In the genomic region with DNA sequence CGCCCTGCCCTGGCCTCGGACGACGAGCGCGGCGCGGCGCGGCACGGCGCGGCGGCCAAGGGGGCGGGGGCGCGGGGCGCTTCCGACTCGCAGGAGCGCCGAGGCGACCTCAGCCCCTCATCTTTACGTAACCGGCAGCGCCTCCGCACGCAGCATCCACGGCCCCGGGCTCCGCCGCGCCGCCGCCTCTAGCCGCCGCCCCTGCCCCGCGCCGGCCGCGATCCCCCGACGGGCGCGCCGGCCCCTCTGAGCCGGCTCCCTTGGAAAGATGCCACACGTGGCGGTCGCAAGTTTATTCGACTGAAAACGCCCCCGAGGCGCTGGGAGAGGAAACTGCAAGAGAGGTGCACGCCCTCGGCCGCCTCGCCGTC, we compare ENCODE assay signal across 8 cellular contexts. TPM values are rescaled to one million over a fixed set of nuclear protein-coding genes. Genes with fewer than 3 reads are reported as not detected.
DNase-seq lines count a peak whose midpoint lies in the region; ATAC-seq and TF ChIP-seq lines count a peak whose summit lies in the region.

No MANE protein-coding gene starts in this region.

- TF ChIP-seq CTCF in glutamatergic neuron (IDR thresholded peaks at IDR 0.05; ENCODE audit: partially characterized antibody, unreplicated experiment): no peak

- H3K36me3 Mint-ChIP-seq in activated T-cell treated with anti-CD3 and anti-CD28 coated beads, Interleukin-2, amount 50 U/mL, for 72 hours (ENCODE audit: insufficient read depth in 2 of 2): peaks cover 3 to 8% of the 10 kb centered on the region in 2 donors
- no peaks in the 10 kb centered on the region for H3K36me3 Mint-ChIP-seq in glutamatergic neuron (ENCODE audit: unreplicated experiment)

- no peaks in the 10 kb centered on the region for H3K9me3 Mint-ChIP-seq in activated T-cell treated with anti-CD3 and anti-CD28 coated beads, Interleukin-2, amount 50 U/mL, for 72 hours
- peaks cover 1% of the 10 kb centered on the region for H3K9me3 Mint-ChIP-seq in glutamatergic neuron (ENCODE audit: unreplicated experiment)

- H3K9me3 ChIP-seq in HUES64 (ENCODE audit: insufficient read depth, low read depth, low read length): no peaks in the 10 kb centered on the region

- H3K27me3 ChIP-seq in HUES64 (ENCODE audit: insufficient read depth, low read length): peaks cover 69% of the 10 kb centered on the region

- no peaks in the 10 kb centered on the region for H3K27me3 Mint-ChIP-seq in activated T-cell treated with anti-CD3 and anti-CD28 coated beads, Interleukin-2, amount 50 U/mL, for 72 hours (ENCODE audit: low read depth)
- peaks cover 16% of the 10 kb centered on the region for H3K27me3 Mint-ChIP-seq in glutamatergic neuron (ENCODE audit: unreplicated experiment)

- H3K4me3 Mint-ChIP-seq in activated T-cell treated with anti-CD3 and anti-CD28 coated beads, Interleukin-2, amount 50 U/mL, for 72 hours: peak overlapping the region; percentile 90 to 99
- H3K4me3 Mint-ChIP-seq in glutamatergic neuron (ENCODE audit: unreplicated experiment): peak overlapping the region; percentile 87

- peak overlapping the region; percentile 57 for H3K4me3 ChIP-seq in HUES64 (ENCODE audit: low read length)

- no peak overlapping the region; the same call in 1 of the 2 replicates for H3K27ac ChIP-seq in HUES64 (ENCODE audit: low read depth, low read length)

- H3K36me3 ChIP-seq in HUES64 (ENCODE audit: insufficient read depth, low read length): no peaks in the 10 kb centered on the region

- under 1% methylated on average over 60 of the region's 60 CpGs for WGBS in HUES64

- H3K27ac Mint-ChIP-seq in activated T-cell treated with anti-CD3 and anti-CD28 coated beads, Interleukin-2, amount 50 U/mL, for 72 hours: peak overlapping the region; percentile 98
- H3K27ac Mint-ChIP-seq in glutamatergic neuron (ENCODE audit: unreplicated experiment): no peak overlapping the region

- H3K9ac ChIP-seq in HUES64 (ENCODE audit: low read depth, low read length): no peak overlapping the region

- peaks cover 47% of the 10 kb centered on the region for H3K4me1 Mint-ChIP-seq in activated T-cell treated with anti-CD3 and anti-CD28 coated beads, Interleukin-2, amount 50 U/mL, for 72 hours (ENCODE audit: low read depth)
- peaks cover 4% of the 10 kb centered on the region for H3K4me1 Mint-ChIP-seq in glutamatergic neuron (ENCODE audit: low read depth, unreplicated experiment)

- ATAC-seq in GM21529 (IDR thresholded peaks at IDR 0.05; ENCODE audit: unreplicated experiment): peak; percentile 24
- ATAC-seq in activated T-cell treated with anti-CD3 and anti-CD28 coated beads, Interleukin-2, amount 50 U/mL, for 72 hours (replicated peaks in 1 of 2): peak; percentile 39 to 43

- intact Hi-C loops in posterior vena cava (cut with DNase I): loop anchor here in 1 of 2 donors (10.0 kb wide), 1 partner anchor 191 kb away; no protein-coding TSS in a partner anchor

- DNase-seq in NCI-H2196 (lab: John Stamatoyannopoulos, UW; ENCODE audit: unreplicated experiment) (peak; percentile 50), NCI-H2196 treated with DMSO at 0.1 percent for 48 hours (lab: John Stamatoyannopoulos, UW; ENCODE audit: unreplicated experiment) (no peak), glutamatergic neuron (peak; percentile 52), posterior vena cava (ENCODE audit: low spot score) (peak; percentile 96), NCI-H1694 (lab: John Stamatoyannopoulos, UW) (no peak)
- peak; percentile 75 to 76 for DNase-seq in activated T-cell treated with anti-CD3 and anti-CD28 coated beads, Interleukin-2, amount 50 U/mL, for 72 hours

- H3K4me1 ChIP-seq in HUES64 (ENCODE audit: insufficient read depth, low read length): peaks cover 17% of the 10 kb centered on the region; the same call in 1 of the 2 replicates

RNA-seq across cellular contexts. Expression of gene KLF9, which starts 1.0 kb away (rescaled TPM):
- polyA plus RNA-seq in HUES64 (2013, experiment 1 of 2): 0.10 TPM
- 0.25 TPM for polyA plus RNA-seq in HUES64 (2013, experiment 2 of 2)
- 10 to 100 TPM; 27.5 to 35.4 TPM for total RNA-seq in activated T-cell treated with anti-CD3 and anti-CD28 coated beads, Interleukin-2, amount 50 U/mL, for 72 hours
- total RNA-seq in glutamatergic neuron (ENCODE audit: unreplicated experiment) (0.25 TPM), posterior vena cava (100 to 1,000 TPM in 1 of 2 donors, 10 to 100 TPM in 1; 87.1 to 104 TPM)

Comparison
In these comparisons a context has a peak if more than half of its experiments do, and no peak if none do; other contexts are left out.
1. DNase-seq: peak in NCI-H2196 (single experiment), activated T-cell treated with anti-CD3 and anti-CD28 coated beads, Interleukin-2, amount 50 U/mL, for 72 hours (2 of 2), glutamatergic neuron (single experiment) and posterior vena cava (single experiment); none in NCI-H2196 treated with DMSO at 0.1 percent for 48 hours (single experiment) and NCI-H1694 (single experiment).
2. RNA of gene KLF9, which starts 1.0 kb away (total RNA-seq): 87.1 to 104 TPM in posterior vena cava and 27.5 to 35.4 TPM in activated T-cell treated with anti-CD3 and anti-CD28 coated beads, Interleukin-2, amount 50 U/mL, for 72 hours; 0.25 TPM in glutamatergic neuron (single experiment); every median in the first group is over 10 times any median in the second.